Comparison of ENCODE assay signal across 8 cellular contexts in the genomic region with DNA sequence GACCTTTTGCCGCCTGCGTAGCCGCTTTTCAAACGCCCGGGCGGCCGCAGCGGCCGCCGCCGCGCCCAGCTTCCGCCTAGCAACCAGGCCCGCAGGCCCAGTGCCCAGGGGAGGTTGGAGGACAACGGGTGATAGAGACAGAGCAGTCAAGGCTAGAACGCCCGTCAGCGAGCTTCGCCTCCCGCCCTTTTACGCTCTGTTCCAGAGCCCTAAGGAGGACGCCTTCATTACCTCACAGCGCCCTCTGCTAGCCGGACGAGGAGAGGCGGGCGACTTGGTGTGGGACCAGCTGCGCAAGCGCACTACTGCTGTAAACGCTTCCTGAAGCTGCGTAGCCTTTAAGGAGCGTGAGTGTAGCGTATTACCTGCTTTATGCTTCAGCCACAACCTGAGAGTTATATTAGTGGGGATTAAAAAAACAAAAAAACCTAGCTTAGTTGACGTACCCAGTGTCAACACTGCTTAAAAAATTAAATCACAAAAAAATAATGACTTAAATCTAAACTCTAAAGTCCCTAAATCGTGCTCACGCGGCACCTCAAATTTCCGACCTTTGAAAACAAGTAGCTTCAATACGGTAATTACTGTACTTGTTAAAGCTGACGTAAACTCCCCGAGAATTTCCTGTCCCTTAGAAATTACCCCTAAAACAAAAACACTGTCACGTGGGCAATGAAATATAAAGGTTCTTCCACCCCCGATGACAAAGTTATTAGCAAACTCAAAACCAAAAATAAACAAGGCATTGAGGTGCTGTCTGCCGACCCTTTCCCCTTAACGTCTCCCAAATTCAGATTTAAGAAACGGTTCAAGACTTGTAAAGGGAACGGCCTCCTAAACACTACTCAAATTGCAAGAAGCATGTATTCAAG. TPM values are rescaled to one million over a fixed set of nuclear protein-coding genes. Genes with fewer than 3 reads are reported as not detected.
A peak's percentile ranks its signal among the peaks of the same experiment; 100 is the strongest.
DNase-seq lines count a peak whose midpoint lies in the region; ATAC-seq and TF ChIP-seq lines count a peak whose summit lies in the region.

A gene (minus strand): TSS at position 126 of the 872 bp plus-strand sequence. CDS start 405 bp downstream, outside the sequence.

- H3K36me3 ChIP-seq in spleen = peaks cover 0 to 5% (median 0%) of the 10 kb centered on the region in 6 donors

- peak; percentile 99 for DNase-seq in AG09319 (ENCODE audit: extremely low read depth, low read depth)
- DNase-seq in NCI-H345 (lab: John Stamatoyannopoulos, UW) = peak; percentile 98
- DNase-seq in activated B cell treated with CpG ODN at 0.5 μM for 24 hours = peak; percentile 89
- peak; percentile 98 for DNase-seq in central memory CD4-positive, alpha-beta T cell
- peak; percentile 100 for DNase-seq in inferior parietal cortex (ENCODE audit: extremely low spot score)
- peak; percentile 100 for DNase-seq in spleen

- TF ChIP-seq POLR2A in spleen (IDR thresholded peaks at IDR 0.05) = peak in 2 of 3 donors; percentile 70 to 93

- CTCF ChIA-PET in activated B cell treated with CpG ODN at 0.5 μM for 24 hours (lab: Charles Lee) = interaction anchor here (0.7 to 2.9 kb wide), 22 partner anchors 10 to 907 kb away, joined by 3 to 43 read pairs (median 5); a partner anchor contains a TSS

- no peaks in the 10 kb centered on the region for H3K9me3 ChIP-seq in spleen

- H3K9me3 Mint-ChIP-seq in activated B cell treated with CpG ODN at 0.5 μM for 24 hours = peaks cover 2% of the 10 kb centered on the region

- peaks cover 10 to 64% (median 36%) of the 10 kb centered on the region in 6 donors for H3K4me1 ChIP-seq in spleen

- peaks cover 7% of the 10 kb centered on the region for H3K36me3 Mint-ChIP-seq in activated B cell treated with CpG ODN at 0.5 μM for 24 hours (ENCODE audit: low read depth)

- no peak within 1 kb of the TSS for H3K4me3 Mint-ChIP-seq in activated B cell treated with CpG ODN at 0.5 μM for 24 hours

- H3K4me1 Mint-ChIP-seq in activated B cell treated with CpG ODN at 0.5 μM for 24 hours = peaks cover 11% of the 10 kb centered on the region

- WGBS in spleen, 5 donors = 1% methylated on average over 43 to 47 of the region's 47 CpGs

- ATAC-seq in GM18909 (IDR thresholded peaks at IDR 0.05; ENCODE audit: poor library complexity, unreplicated experiment) (peak; percentile 98), HG03175 (IDR thresholded peaks at IDR 0.05; ENCODE audit: unreplicated experiment) (peak; percentile 98), activated B cell treated with CpG ODN at 0.5 μM for 24 hours (ENCODE audit: low read depth) (peak; percentile 95)

- peak within 1 kb of the TSS; percentile 71 to 79 (median 76) for H3K4me3 ChIP-seq in spleen

- H3K27me3 ChIP-seq in spleen (replicated peaks in 1 of 7) = no peaks in the 10 kb centered on the region

- H3K27ac ChIP-seq in spleen = peak within 1 kb of the TSS; percentile 84 to 96 (median 94)

- no peaks in the 10 kb centered on the region for H3K27me3 Mint-ChIP-seq in activated B cell treated with CpG ODN at 0.5 μM for 24 hours

- TF ChIP-seq CTCF in AG09319 (IDR thresholded peaks at IDR 0.05; ENCODE audit: low read depth, low read length) (peak; percentile 78), activated B cell treated with CpG ODN at 0.5 μM for 24 hours (IDR thresholded peaks at IDR 0.05) (no peak), spleen (IDR thresholded peaks at IDR 0.05 in 8 of 11, conservative IDR thresholded peaks at IDR 0.05 in 3 of 11) (peak; percentile 75 to 95 (median 90))

- H3K27ac Mint-ChIP-seq in activated B cell treated with CpG ODN at 0.5 μM for 24 hours = no peak within 1 kb of the TSS

- POLR2A ChIA-PET in activated B cell treated with CpG ODN at 0.5 μM for 24 hours (lab: Charles Lee) = interaction anchor here (0.5 to 3.0 kb wide), 38 partner anchors 9 to 1325 kb away, joined by 3 to 108 read pairs (median 5); a partner anchor contains a TSS

- intact Hi-C loops in activated B cell treated with CpG ODN at 0.5 μM for 24 hours (cut with micrococcal nuclease) = loop anchor here (1.0 to 5.0 kb wide), 10 partner anchors 25 to 1461 kb away; a partner anchor contains a TSS
- intact Hi-C loops in spleen (cut with DNase I; ENCODE audit: low total_unique reads) = loop anchor here (5.0 kb wide), 1 partner anchor 89 kb away; a partner anchor contains a TSS

RNA-seq across cellular contexts. Expression of the gene that starts here (rescaled TPM):
- total RNA-seq in activated B cell treated with CpG ODN at 0.5 μM for 24 hours (39.2 and 43.1 TPM in 2 replicates), spleen (10 to 100 TPM; 27.7 to 43.3 (median 33.5) TPM)
- 10 to 100 TPM in 2 of 3 donors, 1 to 10 TPM in 1; 9.2 to 11.2 (median 10.5) TPM for polyA plus RNA-seq in spleen

Comparison
In these comparisons a context has a peak if more than half of its experiments do, and no peak if none do; other contexts are left out.
1. Peak in every context shown above with its lines: DNase-seq, ATAC-seq, H3K4me3 ChIP-seq and H3K27ac ChIP-seq.